Comparison of ENCODE assay signal across 13 cellular contexts in the genomic region with DNA sequence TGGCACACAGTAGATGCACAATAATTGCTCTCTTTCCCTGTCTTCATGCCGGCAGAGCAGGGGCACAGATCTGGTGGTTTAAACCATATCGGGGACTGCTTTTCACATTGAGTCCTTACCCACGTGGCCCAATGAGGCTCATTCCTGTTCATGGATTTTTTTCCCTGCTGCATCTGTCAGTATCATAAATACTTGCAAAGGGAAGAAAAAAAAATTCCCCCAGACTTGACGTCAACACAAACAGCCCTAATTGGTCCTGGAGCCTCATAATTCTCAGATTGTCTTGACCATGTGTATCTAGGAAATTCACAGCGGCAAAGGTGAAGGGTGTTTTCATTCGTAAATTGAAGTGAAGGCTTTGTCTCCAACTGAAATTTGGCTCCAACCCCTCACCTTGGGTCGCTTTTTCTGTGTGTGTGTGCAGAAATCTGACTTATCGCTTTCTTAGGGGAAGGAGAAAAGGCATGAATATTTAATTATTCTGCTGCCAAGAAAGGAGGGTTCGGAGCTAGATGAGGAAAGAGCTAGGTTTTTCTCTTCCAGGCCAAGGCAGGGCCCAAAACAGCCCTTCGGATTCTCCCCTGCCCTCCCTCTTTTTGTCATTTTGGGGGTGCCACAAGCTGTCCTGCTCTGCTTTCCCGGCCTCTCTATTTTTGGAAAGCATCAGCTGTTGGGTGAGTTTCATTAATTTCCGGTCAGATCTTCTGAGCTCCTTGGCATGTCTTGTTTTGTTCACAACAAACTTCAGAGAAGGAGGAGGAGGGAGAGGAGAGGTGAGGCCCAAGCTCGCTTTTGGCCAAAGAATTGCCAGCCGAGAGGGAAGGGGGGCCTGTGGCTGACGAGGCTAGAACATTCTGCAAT. TPM values are rescaled to one million over a fixed set of nuclear protein-coding genes. Genes with fewer than 3 reads are reported as not detected.
DNase-seq lines count a peak whose midpoint lies in the region; ATAC-seq and TF ChIP-seq lines count a peak whose summit lies in the region.
"Had no signal": no experiment of that assay in that cellular context is flagged by ENCODE, and none has a peak within 500 bp of the region (broad histone marks: within the 10 kb centered on the region; RNA-seq: fewer than 3 reads in every experiment).

No MANE protein-coding gene starts in this region.

- no peak for TF ChIP-seq CTCF in HEK293 (tag by site-specific recombination; IDR thresholded peaks at IDR 0.05)
- TF ChIP-seq CTCF in lower lobe of right lung (IDR thresholded peaks at IDR 0.05): no peak
- no peak for TF ChIP-seq CTCF in PC-3 (conservative IDR thresholded peaks at IDR 0.05; ENCODE audit: low read depth, low read length)

- H3K9me3 ChIP-seq in HEK293 (ENCODE audit: control insufficient read depth, insufficient read depth, low read depth, low read length) (no peaks in the 10 kb centered on the region), lower lobe of right lung (no peaks in the 10 kb centered on the region), PC-3 (ENCODE audit: low read length) (no peaks in the 10 kb centered on the region)

- H3K36me3 Mint-ChIP-seq in stimulated activated naive B cell treated with anti-CD40 and anti-IgM and Interleukin-4, amounts not matched to agents 10 μg/mL and 1 μg/mL and 100 μg/mL, for 72 hours: no peaks in the 10 kb centered on the region
- H3K36me3 Mint-ChIP-seq: activated naive CD4-positive, alpha-beta T cell treated with anti-CD3 and anti-CD28 coated beads, Interleukin-2, amount 50 U/mL, for 24 hours had no signal

- peaks cover 5 to 16% of the 10 kb centered on the region in 2 donors for H3K27me3 Mint-ChIP-seq in stimulated activated naive B cell treated with anti-CD40 and anti-IgM and Interleukin-4, amounts not matched to agents 10 μg/mL and 1 μg/mL and 100 μg/mL, for 72 hours
- H3K27me3 Mint-ChIP-seq: activated naive CD4-positive, alpha-beta T cell treated with anti-CD3 and anti-CD28 coated beads, Interleukin-2, amount 50 U/mL, for 24 hours had no signal

- H3K4me1 ChIP-seq in HEK293 (ENCODE audit: control insufficient read depth, insufficient read depth, low read length) (peaks cover 4% of the 10 kb centered on the region), lower lobe of right lung (peaks cover 37% of the 10 kb centered on the region), PC-3 (ENCODE audit: insufficient read depth, low read length) (peaks cover 9% of the 10 kb centered on the region; the same call in 1 of the 2 replicates)

- no peak overlapping the region for H3K9ac ChIP-seq in PC-3 (ENCODE audit: low read length)

- H3K27me3 ChIP-seq in lower lobe of right lung (ENCODE audit: low read depth): no peaks in the 10 kb centered on the region
- no peaks in the 10 kb centered on the region for H3K27me3 ChIP-seq in PC-3 (ENCODE audit: low read length)

- ATAC-seq in lower lobe of right lung: peak in 1 of 2 donors; percentile 20
- no peak for ATAC-seq in stimulated activated naive B cell treated with anti-CD40 and anti-IgM and Interleukin-4, amounts not matched to agents 10 μg/mL and 1 μg/mL and 100 μg/mL, for 72 hours (replicated peaks)
- ATAC-seq in HG02798 (IDR thresholded peaks at IDR 0.05; ENCODE audit: poor library complexity, unreplicated experiment): no peak
- ATAC-seq in PC-3: no peak
- ATAC-seq in GM18498 (IDR thresholded peaks at IDR 0.05; ENCODE audit: unreplicated experiment): no peak
- ATAC-seq: activated CD4-positive, CD25-positive, alpha-beta regulatory T cell treated with anti-CD3 and anti-CD28 coated beads, Interleukin-2, amount 50 U/mL, for 24 hours; esophagus mucosa had no signal

- CTCF ChIA-PET in HEK293 (lab: Yijun Ruan, JAX) (interaction anchor here (0.6 to 1.1 kb wide), 3 partner anchors 24 to 263 kb away, joined by 3 to 4 read pairs (median 3); no protein-coding TSS in a partner anchor), PC-3 (lab: Charles Lee) (interaction anchor here (0.6 kb wide), 1 partner anchor 105 kb away, joined by 3 read pairs; no protein-coding TSS in a partner anchor)

- intact Hi-C loops in lower lobe of right lung (cut with DNase I) (no loop called here), PC-3 (cut with micrococcal nuclease) (no loop called here)

- POLR2A ChIA-PET in HEK293 (lab: Yijun Ruan, JAX): no interaction called here
- POLR2A ChIA-PET in PC-3 (lab: Charles Lee; ENCODE audit: unreplicated experiment): interaction anchor here (0.5 kb wide), 1 partner anchor 1587 kb away, joined by 3 read pairs; no protein-coding TSS in a partner anchor

- H3K4me3 ChIP-seq in HEK293 (ENCODE audit: low read depth, low read length) (no peak overlapping the region), lower lobe of right lung (no peak overlapping the region), PC-3 (ENCODE audit: low read length) (no peak overlapping the region)

- H3K36me3 ChIP-seq in HEK293 (ENCODE audit: control insufficient read depth in 2 of 2, insufficient read depth in 1 of 2, low read length in 2 of 2): no peaks in the 10 kb centered on the region
- no peaks in the 10 kb centered on the region for H3K36me3 ChIP-seq in lower lobe of right lung
- H3K36me3 ChIP-seq in PC-3 (ENCODE audit: low read depth, low read length): no peaks in the 10 kb centered on the region

- H3K9me2 ChIP-seq in PC-3 (replicated peaks; ENCODE audit: low read length): no peaks in the 10 kb centered on the region

- H3K79me2 ChIP-seq in PC-3 (ENCODE audit: low read length): no peaks in the 10 kb centered on the region

- no peaks in the 10 kb centered on the region for H4K20me1 ChIP-seq in PC-3 (ENCODE audit: low read length)

- peak overlapping the region; percentile 15 for H3K27ac Mint-ChIP-seq in stimulated activated naive B cell treated with anti-CD40 and anti-IgM and Interleukin-4, amounts not matched to agents 10 μg/mL and 1 μg/mL and 100 μg/mL, for 72 hours
- H3K27ac Mint-ChIP-seq: activated naive CD4-positive, alpha-beta T cell treated with anti-CD3 and anti-CD28 coated beads, Interleukin-2, amount 50 U/mL, for 24 hours had no signal

- no peaks in the 10 kb centered on the region for H3F3A ChIP-seq in PC-3 (ENCODE audit: low read length, unreplicated experiment)

- no peak overlapping the region for H3K4me3 Mint-ChIP-seq in stimulated activated naive B cell treated with anti-CD40 and anti-IgM and Interleukin-4, amounts not matched to agents 10 μg/mL and 1 μg/mL and 100 μg/mL, for 72 hours
- H3K4me3 Mint-ChIP-seq: activated naive CD4-positive, alpha-beta T cell treated with anti-CD3 and anti-CD28 coated beads, Interleukin-2, amount 50 U/mL, for 24 hours had no signal

- H3K4me1 Mint-ChIP-seq in stimulated activated naive B cell treated with anti-CD40 and anti-IgM and Interleukin-4, amounts not matched to agents 10 μg/mL and 1 μg/mL and 100 μg/mL, for 72 hours: peaks cover 5 to 10% of the 10 kb centered on the region in 2 donors

- peaks cover 0 to 1% of the 10 kb centered on the region in 2 donors for H3K9me3 Mint-ChIP-seq in stimulated activated naive B cell treated with anti-CD40 and anti-IgM and Interleukin-4, amounts not matched to agents 10 μg/mL and 1 μg/mL and 100 μg/mL, for 72 hours
- H3K9me3 Mint-ChIP-seq: activated naive CD4-positive, alpha-beta T cell treated with anti-CD3 and anti-CD28 coated beads, Interleukin-2, amount 50 U/mL, for 24 hours had no signal

- H3K27ac ChIP-seq in HEK293 (ENCODE audit: extremely low read depth, low read depth, low read length): no peak overlapping the region
- peak overlapping the region; percentile 52 for H3K27ac ChIP-seq in caudate nucleus (ENCODE audit: low read depth, low read length)
- peak overlapping the region; percentile 63 for H3K27ac ChIP-seq in lower lobe of right lung
- H3K27ac ChIP-seq in PC-3 (ENCODE audit: low read length): no peak overlapping the region

- no peak overlapping the region for H3K4me2 ChIP-seq in PC-3 (ENCODE audit: low read length)

- no peak overlapping the region for H2AFZ ChIP-seq in PC-3 (ENCODE audit: low read length)

- DNase-seq in caudate nucleus (lab: John Stamatoyannopoulos, UW) (peak in 1 of 61 donors; percentile 27), lower lobe of right lung (no peak), PC-3 (no peak), retina (no peak)
- DNase-seq in stimulated activated naive B cell treated with anti-CD40 and anti-IgM and Interleukin-4, amounts not matched to agents 10 μg/mL and 1 μg/mL and 100 μg/mL, for 72 hours: no peak
- DNase-seq: NCI-H187, RPMI8226 had no signal

- no TSS peak for BruUV-seq in PC-3 (replicated peaks; lab: Mats Ljungman, UMichigan)

TF ChIP-seq in HEK293, 187 proteins besides CTCF, POLR2A, EP300 and RAD21:
- TF ChIP-seq ZBTB20 (tag by site-specific recombination; IDR thresholded peaks at IDR 0.05): no peak
- TF ChIP-seq, protein P1, sequence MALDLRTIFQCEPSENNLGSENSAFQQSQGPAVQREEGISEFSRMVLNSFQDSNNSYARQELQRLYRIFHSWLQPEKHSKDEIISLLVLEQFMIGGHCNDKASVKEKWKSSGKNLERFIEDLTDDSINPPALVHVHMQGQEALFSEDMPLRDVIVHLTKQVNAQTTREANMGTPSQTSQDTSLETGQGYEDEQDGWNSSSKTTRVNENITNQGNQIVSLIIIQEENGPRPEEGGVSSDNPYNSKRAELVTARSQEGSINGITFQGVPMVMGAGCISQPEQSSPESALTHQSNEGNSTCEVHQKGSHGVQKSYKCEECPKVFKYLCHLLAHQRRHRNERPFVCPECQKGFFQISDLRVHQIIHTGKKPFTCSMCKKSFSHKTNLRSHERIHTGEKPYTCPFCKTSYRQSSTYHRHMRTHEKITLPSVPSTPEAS (tag by site-specific recombination; IDR thresholded peaks at IDR 0.05): no peak
- TF ChIP-seq ZBTB17 (tag by site-specific recombination; IDR thresholded peaks at IDR 0.05): no peak
- TF ChIP-seq ZNF664 (tag by site-specific recombination; IDR thresholded peaks at IDR 0.05): 0 out of 2 replicates have a peak, but pooled peaks have one; percentile 68
- no peak for TF ChIP-seq ZNF175 (tag by site-specific recombination; IDR thresholded peaks at IDR 0.05)
- TF ChIP-seq ZNF843 (tag by site-specific recombination; IDR thresholded peaks at IDR 0.05): no peak

RNA-seq across cellular contexts. Expression of a gene that starts 17.8 kb away (rescaled TPM):
- 12.8 TPM for total RNA-seq in lower lobe of right lung
- not detected in 2 replicates for total RNA-seq in PC-3 (2014; rRNA removed)
- total RNA-seq: esophagus mucosa had no signal

Comparison
In these comparisons a context has a peak if more than half of its experiments do, and no peak if none do; other contexts are left out.
1. H3K27ac ChIP-seq: peak in caudate nucleus (single experiment) and lower lobe of right lung (single experiment); none in HEK293 (single experiment) and PC-3 (single experiment).
2. RNA of a gene that starts 17.8 kb away (total RNA-seq): 12.8 TPM in lower lobe of right lung (single experiment); not detected in PC-3; every median in the first group is over 10 times any median in the second.